ENCODE assay signal across 24 cellular contexts in the genomic region with DNA sequence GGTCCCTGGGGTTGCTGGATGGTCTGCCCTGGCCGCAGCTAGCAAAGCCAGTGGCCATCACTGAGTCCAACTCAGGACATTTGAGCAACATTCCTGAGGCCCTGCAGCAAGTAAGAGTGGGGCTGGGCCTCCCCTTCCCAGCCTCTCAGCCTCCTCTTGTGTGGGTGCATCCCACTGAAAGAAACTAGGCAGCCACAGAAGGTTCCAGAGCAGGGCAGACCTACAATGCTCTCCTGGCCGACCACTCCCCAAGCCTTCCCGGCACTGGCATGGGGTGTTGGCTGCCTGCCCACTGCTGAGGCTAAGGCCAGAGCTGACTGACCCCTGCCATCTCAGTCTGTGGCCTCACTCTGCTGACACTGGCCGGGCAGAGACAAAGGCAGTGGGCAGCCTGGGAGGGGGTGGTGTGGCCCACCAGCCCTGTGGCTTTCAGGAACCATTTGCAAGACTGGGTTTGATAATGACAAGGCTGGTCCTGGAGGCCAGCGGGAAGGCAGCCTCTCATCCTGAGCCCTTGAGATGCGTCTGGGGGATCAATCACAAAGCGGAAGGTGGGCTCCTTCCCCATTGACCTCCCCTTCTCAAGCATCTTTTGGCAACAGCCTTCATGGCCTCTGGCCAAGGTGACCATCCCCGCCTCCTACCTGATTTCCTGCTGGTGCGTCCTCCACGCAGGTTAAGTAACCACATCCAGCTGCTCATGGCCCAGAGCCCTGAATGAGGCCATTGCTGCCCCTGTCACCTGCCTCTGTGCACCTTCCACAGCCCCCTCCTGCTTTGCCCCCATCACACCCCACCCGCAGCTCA. TPM values are rescaled to one million over a fixed set of nuclear protein-coding genes. Genes with fewer than 3 reads are reported as not detected.
DNase-seq lines count a peak whose midpoint lies in the region; ATAC-seq and TF ChIP-seq lines count a peak whose summit lies in the region.
"Had no signal": no experiment of that assay in that cellular context is flagged by ENCODE, and none has a peak within 500 bp of the region (broad histone marks: within the 10 kb centered on the region; RNA-seq: fewer than 3 reads in every experiment).

No MANE protein-coding gene starts in this region.

- no peak overlapping the region for H3K4me3 Mint-ChIP-seq in WTC11
- H3K4me3 Mint-ChIP-seq: activated CD4-positive, alpha-beta T cell treated with anti-CD3 and anti-CD28 coated beads for 36 hours; HFFc6; naive thymus-derived CD8-positive, alpha-beta T cell had no signal

- no peaks in the 10 kb centered on the region for H3K4me1 ChIP-seq in osteoblast (ENCODE audit: insufficient read depth, low read length)
- H3K4me1 ChIP-seq: BLaER1, esophagus squamous epithelium, pancreas, vagina had no signal

- H3K36me3 ChIP-seq in osteoblast (ENCODE audit: insufficient read depth, low read length), result no peaks in the 10 kb centered on the region
- H3K36me3 ChIP-seq: BLaER1, esophagus squamous epithelium, pancreas, vagina had no signal

- H3K4me3 ChIP-seq in osteoblast (ENCODE audit: insufficient read depth, low read length), result no peak overlapping the region
- H3K4me3 ChIP-seq: BLaER1, esophagus squamous epithelium, pancreas, vagina had no signal

- no peak overlapping the region for H2AFZ ChIP-seq in osteoblast (ENCODE audit: low read length)

- no peak overlapping the region for H3K27ac ChIP-seq in osteoblast (ENCODE audit: low read depth, low read length)
- H3K27ac ChIP-seq: BLaER1, esophagus squamous epithelium, pancreas, vagina had no signal

- no peak for TF ChIP-seq CTCF in WTC11 (IDR thresholded peaks at IDR 0.05)
- no peak for TF ChIP-seq CTCF in osteoblast (IDR thresholded peaks at IDR 0.05; ENCODE audit: extremely low read depth, low read depth, low read length)

- peak; percentile 15 for DNase-seq in NCI-H146 (lab: John Stamatoyannopoulos, UW)
- DNase-seq in NCI-H146 treated with DMSO at 0.1 percent for 48 hours (lab: John Stamatoyannopoulos, UW; ENCODE audit: unreplicated experiment), result no peak
- DNase-seq in WTC11 (ENCODE audit: low spot score), result peak; percentile 11
- DNase-seq in osteoblast (ENCODE audit: insufficient read length, low spot score, missing footprints), result peak; percentile 73
- no peak for DNase-seq in NOMO-1 (lab: John Stamatoyannopoulos, UW; ENCODE audit: unreplicated experiment in 2 of 2)
- no peak for DNase-seq in NCI-H1417 treated with DMSO at 0.1 percent for 48 hours (lab: John Stamatoyannopoulos, UW)
- DNase-seq: 8988T; activated CD4-positive, alpha-beta T cell treated with anti-CD3 and anti-CD28 coated beads for 36 hours; activated naive CD4-positive, alpha-beta T cell; central memory CD4-positive, alpha-beta T cell; effector CD4-positive, alpha-beta T cell; esophagus squamous epithelium; HFFc6; IMR-90; left cardiac atrium; naive thymus-derived CD8-positive, alpha-beta T cell; NCI-H187; NCI-H446 treated with DMSO at 0.1 percent for 48 hours; NK-92 treated with Interleukin-12 subunit alpha and Interleukin-12 subunit beta, amount 100 ng/mL, for 24 hours had no signal

- H3K79me2 ChIP-seq in osteoblast (ENCODE audit: insufficient read depth, low read length), result no peaks in the 10 kb centered on the region

- TF ChIP-seq RAD21 in Ishikawa (IDR thresholded peaks at IDR 0.05; ENCODE audit: low read depth), result no peak

- no peaks in the 10 kb centered on the region for H3K9me3 Mint-ChIP-seq in WTC11
- H3K9me3 Mint-ChIP-seq: HFFc6; naive thymus-derived CD8-positive, alpha-beta T cell had no signal

- no peak for TF ChIP-seq EP300 in Ishikawa (IDR thresholded peaks at IDR 0.05; ENCODE audit: borderline replicate concordance)

- no peak overlapping the region for H3K4me2 ChIP-seq in osteoblast (ENCODE audit: insufficient read depth, low read length)
- H3K4me2 ChIP-seq: BLaER1 had no signal

- POLR2A ChIA-PET in WTC11 (lab: Charles Lee), result no interaction called here

- no peaks in the 10 kb centered on the region for H3K27me3 Mint-ChIP-seq in WTC11 (ENCODE audit: low read depth)

- H3K36me3 Mint-ChIP-seq in WTC11, result no peaks in the 10 kb centered on the region
- H3K36me3 Mint-ChIP-seq: naive thymus-derived CD8-positive, alpha-beta T cell had no signal

- no peaks in the 10 kb centered on the region for H3K4me1 Mint-ChIP-seq in WTC11
- H3K4me1 Mint-ChIP-seq: activated CD4-positive, alpha-beta T cell treated with anti-CD3 and anti-CD28 coated beads for 36 hours had no signal

- no peak for ATAC-seq in WTC11
- no peak for ATAC-seq in HG03460 (IDR thresholded peaks at IDR 0.05; ENCODE audit: unreplicated experiment)
- ATAC-seq: activated CD4-positive, alpha-beta T cell treated with anti-CD3 and anti-CD28 coated beads for 36 hours; left cardiac atrium; naive thymus-derived CD8-positive, alpha-beta T cell; pancreas had no signal

- CTCF ChIA-PET in WTC11 (lab: Charles Lee), result interaction anchor here (1.0 to 2.2 kb wide), 4 partner anchors 8 to 113 kb away, joined by 3 to 11 read pairs (median 4); no protein-coding TSS in a partner anchor

- H4K20me1 ChIP-seq in osteoblast (ENCODE audit: insufficient read depth, low read length), result no peaks in the 10 kb centered on the region
- H4K20me1 ChIP-seq: BLaER1 had no signal

- peaks cover 8% of the 10 kb centered on the region for H3K27me3 ChIP-seq in osteoblast (ENCODE audit: insufficient read depth, low read length)
- H3K27me3 ChIP-seq: pancreas, vagina had no signal

- no peaks in the 10 kb centered on the region for H3K9me3 ChIP-seq in osteoblast (ENCODE audit: low read depth, low read length)
- H3K9me3 ChIP-seq: BLaER1, esophagus squamous epithelium, pancreas, vagina had no signal

- no peak overlapping the region for H3K27ac Mint-ChIP-seq in WTC11
- H3K27ac Mint-ChIP-seq: activated CD4-positive, alpha-beta T cell treated with anti-CD3 and anti-CD28 coated beads for 36 hours; HFFc6; naive thymus-derived CD8-positive, alpha-beta T cell had no signal

TF ChIP-seq in Ishikawa, 13 proteins besides CTCF, POLR2A, EP300 and RAD21:
- TF ChIP-seq CEBPB (IDR thresholded peaks at IDR 0.05), result no peak
- TF ChIP-seq EGR1 (IDR thresholded peaks at IDR 0.05), result no peak
- TF ChIP-seq NFIC (IDR thresholded peaks at IDR 0.05), result peak; percentile 17; the same call in 1 of the 2 replicates

TF ChIP-seq in WTC11, 78 proteins besides CTCF, POLR2A, EP300 and RAD21:
- TF ChIP-seq GABPB1 (CRISPR knock-in tag; IDR thresholded peaks at IDR 0.05), result no peak
- TF ChIP-seq NFYB (CRISPR knock-in tag; conservative IDR thresholded peaks at IDR 0.05; ENCODE audit: low read depth), result no peak
- TF ChIP-seq, protein P1, sequence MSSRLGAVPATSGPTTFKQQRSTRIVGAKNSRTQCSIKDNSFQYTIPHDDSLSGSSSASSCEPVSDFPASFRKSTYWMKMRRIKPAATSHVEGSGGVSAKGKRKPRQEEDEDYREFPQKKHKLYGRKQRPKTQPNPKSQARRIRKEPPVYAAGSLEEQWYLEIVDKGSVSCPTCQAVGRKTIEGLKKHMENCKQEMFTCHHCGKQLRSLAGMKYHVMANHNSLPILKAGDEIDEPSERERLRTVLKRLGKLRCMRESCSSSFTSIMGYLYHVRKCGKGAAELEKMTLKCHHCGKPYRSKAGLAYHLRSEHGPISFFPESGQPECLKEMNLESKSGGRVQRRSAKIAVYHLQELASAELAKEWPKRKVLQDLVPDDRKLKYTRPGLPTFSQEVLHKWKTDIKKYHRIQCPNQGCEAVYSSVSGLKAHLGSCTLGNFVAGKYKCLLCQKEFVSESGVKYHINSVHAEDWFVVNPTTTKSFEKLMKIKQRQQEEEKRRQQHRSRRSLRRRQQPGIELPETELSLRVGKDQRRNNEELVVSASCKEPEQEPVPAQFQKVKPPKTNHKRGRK (CRISPR knock-in tag; IDR thresholded peaks at IDR 0.05; ENCODE audit: borderline replicate concordance), result no peak
- no peak for TF ChIP-seq PRRX2 (CRISPR knock-in tag; IDR thresholded peaks at IDR 0.05)
- no peak for TF ChIP-seq ZNF121 (CRISPR knock-in tag; IDR thresholded peaks at IDR 0.05)

RNA-seq across cellular contexts. Expression of gene DLGAP4, which starts 9.6 kb away (rescaled TPM):
- total RNA-seq in WTC11 (2021) (52.6 to 54.6 TPM (median 54.6 TPM) in 3 replicates), osteoblast (17.4 and 18.1 TPM in 2 replicates)

Comparison
In these comparisons a context has a peak if more than half of its experiments do, and no peak if none do; other contexts are left out.
1. DNase-seq: peak in NCI-H146 (single experiment), WTC11 (single experiment) and osteoblast (single experiment); none in NCI-H146 treated with DMSO at 0.1 percent for 48 hours (single experiment), NOMO-1 (0 of 2) and NCI-H1417 treated with DMSO at 0.1 percent for 48 hours (single experiment).